9 cellular contexts compared by ENCODE assay signal in the genomic region with DNA sequence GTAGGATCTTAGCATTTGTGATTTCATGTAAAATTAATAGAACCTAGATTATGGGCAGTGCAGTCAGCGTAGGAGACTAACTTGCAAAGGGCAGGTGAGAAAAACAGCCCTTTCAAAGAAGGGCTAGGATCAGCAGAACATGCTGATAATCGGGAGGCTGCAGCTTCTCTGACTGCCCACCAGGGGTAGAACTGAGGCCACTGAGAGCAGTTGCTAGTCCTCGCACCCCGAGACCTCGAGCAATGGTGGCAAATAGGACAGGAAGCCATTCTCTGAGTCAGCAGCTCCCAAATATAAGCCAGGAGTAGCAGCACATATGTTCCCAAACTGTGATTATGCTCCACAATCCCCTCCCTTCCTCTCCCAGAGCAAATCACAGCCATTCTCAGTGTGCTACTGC.
A peak's percentile ranks its signal among the peaks of the same experiment; 100 is the strongest.
DNase-seq lines count a peak whose midpoint lies in the region; ATAC-seq and TF ChIP-seq lines count a peak whose summit lies in the region.
"Had no signal": no experiment of that assay in that cellular context is flagged by ENCODE, and none has a peak within 500 bp of the region (broad histone marks: within the 10 kb centered on the region; RNA-seq: fewer than 3 reads in every experiment).

No MANE protein-coding gene starts in this region.

- H3K4me2 ChIP-seq in GM23248 (ENCODE audit: unreplicated experiment), result no peak overlapping the region

- H3F3A ChIP-seq in GM23248 (ENCODE audit: insufficient read depth), result no peaks in the 10 kb centered on the region

- H3K27me3 ChIP-seq in CD8-positive, alpha-beta T cell (ENCODE audit: insufficient read depth, low read length), result no peaks in the 10 kb centered on the region
- no peaks in the 10 kb centered on the region for H3K27me3 ChIP-seq in GM23248 (replicated peaks; ENCODE audit: insufficient read depth)

- CTCF ChIA-PET in CD8-positive, alpha-beta T cell (lab: Charles Lee), result interaction anchor here (1.4 kb wide), 1 partner anchor 13 kb away, joined by 3 read pairs; no protein-coding TSS in a partner anchor

- H3K36me3 Mint-ChIP-seq in CD8-positive, alpha-beta T cell, result no peaks in the 10 kb centered on the region
- no peaks in the 10 kb centered on the region for H3K36me3 Mint-ChIP-seq in effector memory CD8-positive, alpha-beta T cell (ENCODE audit: insufficient read depth)

- in situ Hi-C loops in GM23248 (cut with MboI) (no loop called here), SK-MEL-5 (cut with HindIII; ENCODE audit: low pct_unique_long_range_greater_than_20kb, low sequenced_read_pairs) (no loop called here)

- no peak overlapping the region for H3K4me3 ChIP-seq in CD8-positive, alpha-beta T cell (ENCODE audit: low read depth, low read length)
- no peak overlapping the region for H3K4me3 ChIP-seq in GM23248

- TF ChIP-seq CTCF in CD8-positive, alpha-beta T cell (IDR thresholded peaks at IDR 0.05), result peak; percentile 13

- no peaks in the 10 kb centered on the region for H3K9me2 ChIP-seq in GM23248 (ENCODE audit: insufficient read depth)

- H3K9ac ChIP-seq in GM23248, result no peak overlapping the region

- no peaks in the 10 kb centered on the region for H3K36me3 ChIP-seq in CD8-positive, alpha-beta T cell (ENCODE audit: insufficient read depth, low read length)
- H3K36me3 ChIP-seq in GM23248 (ENCODE audit: low read depth), result no peaks in the 10 kb centered on the region

- H3K4me3 Mint-ChIP-seq in CD8-positive, alpha-beta T cell, result no peak overlapping the region
- H3K4me3 Mint-ChIP-seq in effector memory CD8-positive, alpha-beta T cell, result no peak overlapping the region
- H3K4me3 Mint-ChIP-seq: central memory CD8-positive, alpha-beta T cell had no signal

- H4K20me1 ChIP-seq in GM23248 (ENCODE audit: insufficient read depth), result no peaks in the 10 kb centered on the region

- intact Hi-C loops in CD8-positive, alpha-beta T cell (cut with DNase I, micrococcal nuclease), result no loop called here

- H3K9me3 Mint-ChIP-seq in CD8-positive, alpha-beta T cell, result no peaks in the 10 kb centered on the region
- H3K9me3 Mint-ChIP-seq in effector memory CD8-positive, alpha-beta T cell, result no peaks in the 10 kb centered on the region
- H3K9me3 Mint-ChIP-seq: central memory CD8-positive, alpha-beta T cell had no signal

- WGBS in GM23248 (ENCODE audit: low coverage in 1 of 2, low lambda C conversion rate in 2 of 2, missing lambda C conversion rate in 2 of 2), 2 experiments, result 10 to 20% methylated on average over 5 of the region's 5 CpGs

- no peak overlapping the region for H3K27ac ChIP-seq in CD8-positive, alpha-beta T cell (ENCODE audit: low read depth, low read length)
- H3K27ac ChIP-seq in GM23248, result no peak overlapping the region

- H2AFZ ChIP-seq in GM23248, result no peak overlapping the region

- H3K27me3 Mint-ChIP-seq in CD8-positive, alpha-beta T cell (ENCODE audit: low read depth), result no peaks in the 10 kb centered on the region
- no peaks in the 10 kb centered on the region for H3K27me3 Mint-ChIP-seq in effector memory CD8-positive, alpha-beta T cell
- H3K27me3 Mint-ChIP-seq: central memory CD8-positive, alpha-beta T cell had no signal

- H3K4me1 ChIP-seq in CD8-positive, alpha-beta T cell (ENCODE audit: insufficient read depth, low read length), result no peaks in the 10 kb centered on the region
- no peaks in the 10 kb centered on the region for H3K4me1 ChIP-seq in GM23248 (ENCODE audit: insufficient read depth)

- POLR2A ChIA-PET in CD8-positive, alpha-beta T cell (lab: Charles Lee), result no interaction called here

- H3K27ac Mint-ChIP-seq in CD8-positive, alpha-beta T cell, result no peak overlapping the region
- H3K27ac Mint-ChIP-seq in effector memory CD8-positive, alpha-beta T cell, result no peak overlapping the region

- no peaks in the 10 kb centered on the region for H3K9me3 ChIP-seq in CD8-positive, alpha-beta T cell (ENCODE audit: low read length)
- H3K9me3 ChIP-seq in GM23248 (ENCODE audit: low read depth), result no peaks in the 10 kb centered on the region

- DNase-seq in CD8-positive, alpha-beta T cell, result no peak
- DNase-seq in GM23248, result peak; percentile 27
- peak; percentile 69 for DNase-seq in SK-MEL-5 (ENCODE audit: low read depth, low spot score)
- peak; percentile 89 for DNase-seq in iPS-NIHi7 (ENCODE audit: extremely low spot score)
- DNase-seq in effector memory CD8-positive, alpha-beta T cell, result no peak
- no peak for DNase-seq in NCI-H128 (lab: John Stamatoyannopoulos, UW; ENCODE audit: unreplicated experiment)

- H3K4me1 Mint-ChIP-seq in CD8-positive, alpha-beta T cell (ENCODE audit: low read depth), result no peaks in the 10 kb centered on the region
- peaks cover 0 to 3% of the 10 kb centered on the region in 2 donors for H3K4me1 Mint-ChIP-seq in effector memory CD8-positive, alpha-beta T cell (ENCODE audit: low read depth in 2 of 2)
- H3K4me1 Mint-ChIP-seq: central memory CD8-positive, alpha-beta T cell had no signal

- no peak for ATAC-seq in CD8-positive, alpha-beta T cell
- no peak for ATAC-seq in effector memory CD8-positive, alpha-beta T cell (replicated peaks)
- no peak for ATAC-seq in HG02938 (IDR thresholded peaks at IDR 0.05; ENCODE audit: unreplicated experiment)
- ATAC-seq in GM21528 (IDR thresholded peaks at IDR 0.05; ENCODE audit: low FRiP score, unreplicated experiment), result no peak

- no peaks in the 10 kb centered on the region for H3K79me2 ChIP-seq in GM23248 (ENCODE audit: insufficient read depth)

Comparison
In these comparisons a context has a peak if more than half of its experiments do, and no peak if none do; other contexts are left out.
1. DNase-seq: peak in GM23248 (single experiment), SK-MEL-5 (single experiment) and iPS-NIHi7 (single experiment); none in CD8-positive, alpha-beta T cell (0 of 7), effector memory CD8-positive, alpha-beta T cell (0 of 3) and NCI-H128 (single experiment).